8 cellular contexts compared by ENCODE assay signal in the genomic region with DNA sequence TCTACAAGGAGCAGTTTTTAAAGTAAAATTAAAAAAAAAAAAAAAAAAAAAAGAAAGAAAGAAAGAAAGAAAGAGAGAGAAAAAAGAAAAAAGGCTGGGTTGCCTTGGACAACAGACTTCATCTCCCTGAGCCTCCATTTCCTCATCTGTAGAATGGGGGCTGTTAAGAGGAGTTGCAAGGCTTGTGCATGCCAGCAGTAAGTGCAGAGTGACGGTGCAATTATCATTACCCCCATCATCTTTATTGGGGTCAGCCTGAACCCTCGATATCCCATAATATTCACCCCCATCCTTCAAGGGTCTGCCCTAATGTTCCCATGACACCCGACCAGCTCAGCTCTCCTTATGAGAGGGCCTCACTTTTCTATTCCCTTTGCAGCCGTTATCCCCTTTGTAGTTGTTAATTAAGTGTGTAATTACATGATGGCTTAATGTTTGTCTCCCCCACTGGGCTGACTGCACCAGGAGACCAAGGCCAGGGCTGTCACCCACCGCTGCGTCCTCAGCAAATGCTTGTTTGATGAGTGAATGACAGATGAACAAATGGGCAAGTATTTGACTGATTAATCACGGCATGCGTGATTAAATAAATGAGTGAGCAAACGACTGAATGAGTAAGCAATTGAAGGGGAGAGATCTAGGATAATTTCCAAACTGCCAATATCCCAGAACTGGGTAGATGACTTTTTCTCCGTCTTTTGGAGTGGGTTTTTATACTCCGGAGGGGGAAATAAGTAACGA. TPM values are rescaled to one million over a fixed set of nuclear protein-coding genes. Genes with fewer than 3 reads are reported as not detected.
DNase-seq lines count a peak whose midpoint lies in the region; ATAC-seq and TF ChIP-seq lines count a peak whose summit lies in the region.

No MANE protein-coding gene starts in this region.

- peak overlapping the region; percentile 78 for H3K4me3 Mint-ChIP-seq in activated naive CD4-positive, alpha-beta T cell treated with anti-CD3 and anti-CD28 coated beads, Interleukin-2, amount 10 ng/mL, durations not matched to agents 7 days and 5 days

- H4K8ac ChIP-seq in IMR-90 (ENCODE audit: low read depth in 2 of 2, low read length in 2 of 2), result peak overlapping the region; percentile 17 to 37; a peak in 3 of 4 replicates

- ATAC-seq in GM18502 (IDR thresholded peaks at IDR 0.05; ENCODE audit: poor library complexity, unreplicated experiment), result peak; percentile 9
- ATAC-seq in IMR-90 (ENCODE audit: low read depth), result peak; percentile 3; the same call in 1 of the 2 replicates
- ATAC-seq in HG03108 (IDR thresholded peaks at IDR 0.05; ENCODE audit: unreplicated experiment), result no peak

- H3K9me3 Mint-ChIP-seq in activated naive CD4-positive, alpha-beta T cell treated with anti-CD3 and anti-CD28 coated beads, Interleukin-2, amount 10 ng/mL, durations not matched to agents 7 days and 5 days, result no peaks in the 10 kb centered on the region

- CTCF ChIA-PET in IMR-90 (lab: Yijun Ruan, JAX), result interaction anchor here (0.8 to 2.4 kb wide), 14 partner anchors 8 to 277 kb away, joined by 3 to 87 read pairs (median 4); no protein-coding TSS in a partner anchor
- CTCF ChIA-PET in activated naive CD4-positive, alpha-beta T cell treated with anti-CD3 and anti-CD28 coated beads, Interleukin-2, amount 10 ng/mL, durations not matched to agents 7 days and 5 days (lab: Charles Lee), result interaction anchor here (0.9 to 7.5 kb wide), 19 partner anchors 8 to 164 kb away, joined by 3 to 229 read pairs (median 7); a partner anchor contains a TSS

- peak overlapping the region; percentile 77 for H3K4me2 ChIP-seq in IMR-90 (ENCODE audit: low read depth, low read length)

- H3K56ac ChIP-seq in IMR-90 (ENCODE audit: extremely low read depth, insufficient read depth, low read length), result peak overlapping the region; percentile 85; the same call in 1 of the 2 replicates

- H3K9me3 ChIP-seq in IMR-90 (ENCODE audit: control insufficient read depth, insufficient read depth, low read length) (no peaks in the 10 kb centered on the region), iPS-18c (ENCODE audit: control insufficient read depth, insufficient read depth, low read length) (no peaks in the 10 kb centered on the region)

- peak overlapping the region; percentile 47 for H3K23ac ChIP-seq in IMR-90 (ENCODE audit: low read depth, low read length)

- H2BK120ac ChIP-seq in IMR-90 (ENCODE audit: low read depth, low read length), result peak overlapping the region; percentile 25

- POLR2A ChIA-PET in IMR-90 (lab: Charles Lee; ENCODE audit: unreplicated experiment), result no interaction called here

- no peaks in the 10 kb centered on the region; the same call in 1 of the 2 replicates for H4K20me1 ChIP-seq in IMR-90 (ENCODE audit: insufficient read depth, low read length)

- peaks cover 56% of the 10 kb centered on the region for H3K27me3 Mint-ChIP-seq in activated naive CD4-positive, alpha-beta T cell treated with anti-CD3 and anti-CD28 coated beads, Interleukin-2, amount 10 ng/mL, durations not matched to agents 7 days and 5 days

- H3K36me3 ChIP-seq in IMR-90 (ENCODE audit: control insufficient read depth, insufficient read depth, low read length), result no peaks in the 10 kb centered on the region

- peak overlapping the region; percentile 97 for H3K27ac Mint-ChIP-seq in activated naive CD4-positive, alpha-beta T cell treated with anti-CD3 and anti-CD28 coated beads, Interleukin-2, amount 10 ng/mL, durations not matched to agents 7 days and 5 days

- H2BK20ac ChIP-seq in IMR-90 (ENCODE audit: low read depth, low read length), result peak overlapping the region; percentile 30; the same call in 1 of the 2 replicates

- H2AFZ ChIP-seq in IMR-90 (replicated peaks; ENCODE audit: low read length, poor library complexity), result peak overlapping the region; percentile 82

- H3K36me3 Mint-ChIP-seq in activated naive CD4-positive, alpha-beta T cell treated with anti-CD3 and anti-CD28 coated beads, Interleukin-2, amount 10 ng/mL, durations not matched to agents 7 days and 5 days, result no peaks in the 10 kb centered on the region

- no peak overlapping the region; the same call in 1 of the 2 replicates for H3K27ac ChIP-seq in IMR-90 (ENCODE audit: insufficient read depth, low read length)

- no peak overlapping the region for H4K91ac ChIP-seq in IMR-90 (ENCODE audit: insufficient read depth, low read depth, low read length)

- TF ChIP-seq POLR2A in IMR-90 (IDR thresholded peaks at IDR 0.05; ENCODE audit: low read depth, low read length), result no peak

- H3K4me3 ChIP-seq in IMR-90 (ENCODE audit: insufficient read depth, low read depth, low read length) (peak overlapping the region; percentile 49; the same call in 1 of the 2 replicates), iPS-18c (ENCODE audit: insufficient read depth, low read depth, low read length) (peak overlapping the region; percentile 46)

- no peak overlapping the region for H2AK9ac ChIP-seq in IMR-90 (replicated peaks; ENCODE audit: low read depth, low read length, poor library complexity)

- peaks cover 0 to 21% of the 10 kb centered on the region in 2 experiments; a peak in 3 of 4 replicates for H3K79me1 ChIP-seq in IMR-90 (ENCODE audit: low read depth in 1 of 2, low read length in 2 of 2)

- peaks cover 40% of the 10 kb centered on the region for H3K4me1 Mint-ChIP-seq in activated naive CD4-positive, alpha-beta T cell treated with anti-CD3 and anti-CD28 coated beads, Interleukin-2, amount 10 ng/mL, durations not matched to agents 7 days and 5 days

- no peaks in the 10 kb centered on the region for H3K27me3 ChIP-seq in IMR-90 (ENCODE audit: control insufficient read depth, insufficient read depth, low read length)

- peak overlapping the region; percentile 30; the same call in 1 of the 2 replicates for H2AK5ac ChIP-seq in IMR-90 (ENCODE audit: low read depth, low read length)

- in situ Hi-C loops in IMR-90 (cut with MboI; ENCODE audit: low sequenced_read_pairs), result loop anchor here (5.0 kb wide), 1 partner anchor 36 kb away; no protein-coding TSS in a partner anchor

- dilution Hi-C loops in IMR-90 (cut with HindIII; ENCODE audit: low sequenced_read_pairs, unreplicated experiment), result no loop called here

- H4K5ac ChIP-seq in IMR-90 (ENCODE audit: low read depth, low read length), result no peak overlapping the region

- no peak overlapping the region for H3K18ac ChIP-seq in IMR-90 (ENCODE audit: low read depth, low read length)

- no peak for TF ChIP-seq CTCF in IMR-90 (conservative IDR thresholded peaks at IDR 0.05; ENCODE audit: low read depth, low read length)

- intact Hi-C loops in IMR-90 (cut with micrococcal nuclease), result loop anchor here (1.0 kb wide), 3 partner anchors 35 to 51 kb away; no protein-coding TSS in a partner anchor

- no TSS peak for BruUV-seq in IMR-90 (replicated peaks; lab: Mats Ljungman, UMichigan)

- DNase-seq in IMR-90, result no peak
- DNase-seq in activated naive CD4-positive, alpha-beta T cell treated with anti-CD3 and anti-CD28 coated beads, Interleukin-2, amount 10 ng/mL, durations not matched to agents 7 days and 5 days, result peak; percentile 39
- peak; percentile 45 for DNase-seq in stimulated activated naive CD4-positive, alpha-beta T cell treated with Interleukin-2 at 50 U/mL for 16 hours (lab: John Stamatoyannopoulos, UW)
- DNase-seq in AG08396 (ENCODE audit: low spot score), result no peak
- DNase-seq in DMS153 (lab: John Stamatoyannopoulos, UW), result no peak

- no peaks in the 10 kb centered on the region for H3K9me1 ChIP-seq in IMR-90 (ENCODE audit: insufficient read depth, low read length)

- peak overlapping the region; percentile 12; the same call in 1 of the 2 replicates for H3K9ac ChIP-seq in IMR-90 (ENCODE audit: low read depth, low read length)

- 0% methylated on average over 4 of the region's 12 CpGs; no CpG with 5 or more reads in 1 of the 2 experiments for WGBS in IMR-90 (ENCODE audit: extremely low coverage in 2 of 2, insufficient read length in 1 of 2), 2 experiments

- H3K4ac ChIP-seq in IMR-90 (ENCODE audit: low read depth, low read length), result peak overlapping the region; percentile 71

- peak overlapping the region; percentile 97 for H2BK5ac ChIP-seq in IMR-90 (ENCODE audit: low read depth, low read length, poor library complexity, severe bottlenecking)

- peak overlapping the region; percentile 0; the same call in 1 of the 3 replicates for H2BK15ac ChIP-seq in IMR-90 (ENCODE audit: low read depth, low read length)

- H3K14ac ChIP-seq in IMR-90 (replicated peaks; ENCODE audit: low read depth, low read length), result peak overlapping the region; percentile 47

- peaks cover 6% of the 10 kb centered on the region for H3K4me1 ChIP-seq in IMR-90 (ENCODE audit: control insufficient read depth, insufficient read depth, low read length)

- no peak for TF ChIP-seq RAD21 in IMR-90 (IDR thresholded peaks at IDR 0.05; ENCODE audit: low read length)

TF ChIP-seq in IMR-90, 13 proteins besides CTCF, POLR2A, EP300 and RAD21:
- TF ChIP-seq BHLHE40 (IDR thresholded peaks at IDR 0.05; ENCODE audit: low read depth, low read length) (no peak), CHD1 (IDR thresholded peaks at IDR 0.05; ENCODE audit: low read depth, low read length) (no peak), FOS (IDR thresholded peaks at IDR 0.05; ENCODE audit: low read depth, low read length) (peak; percentile 60; the same call in 1 of the 2 replicates), MAFK (IDR thresholded peaks at IDR 0.05; ENCODE audit: low read depth, low read length) (no peak)

RNA-seq across cellular contexts. Expression of a gene that starts 10.1 kb away (rescaled TPM):
- total RNA-seq in IMR-90 (2012; rRNA removed), result 11.1 and 31.9 TPM in 2 replicates
- 15.6 and 60.1 TPM in 2 replicates for polyA plus RNA-seq in IMR-90 (2012; rRNA removed)
- 52.4 and 90.3 TPM in 2 replicates for polyA plus RNA-seq in IMR-90 (2012; cell fraction: cytosol; rRNA removed)
- polyA plus RNA-seq in IMR-90 (2012; cell fraction: nucleus; rRNA removed; ENCODE audit: low replicate concordance), result 982 and 1,348 TPM in 2 replicates

RNA-seq across cellular contexts. Expression of a gene that starts 19.0 kb away (rescaled TPM):
- total RNA-seq in IMR-90 (2012; rRNA removed), result 5.3 and 5.7 TPM in 2 replicates
- polyA plus RNA-seq in IMR-90 (2012; rRNA removed), result 17.4 and 19.4 TPM in 2 replicates
- 16.9 and 38.3 TPM in 2 replicates for polyA plus RNA-seq in IMR-90 (2012; cell fraction: cytosol; rRNA removed)
- 11.9 and 20.0 TPM in 2 replicates for polyA plus RNA-seq in IMR-90 (2012; cell fraction: nucleus; rRNA removed; ENCODE audit: low replicate concordance)

RNA-seq across cellular contexts. Expression of a gene that starts 20.4 kb away (rescaled TPM):
- 0.56 and 0.90 TPM in 2 replicates for total RNA-seq in IMR-90 (2012; rRNA removed)
- 1.6 TPM in 2 replicates for polyA plus RNA-seq in IMR-90 (2012; rRNA removed)
- polyA plus RNA-seq in IMR-90 (2012; cell fraction: cytosol; rRNA removed), result 2.0 and 2.9 TPM in 2 replicates
- 3.4 and 4.5 TPM in 2 replicates for polyA plus RNA-seq in IMR-90 (2012; cell fraction: nucleus; rRNA removed; ENCODE audit: low replicate concordance)

RNA-seq across cellular contexts. Expression of a gene that starts 29.4 kb away (rescaled TPM):
- 61.1 and 66.9 TPM in 2 replicates for total RNA-seq in IMR-90 (2012; rRNA removed)
- 88.8 and 126 TPM in 2 replicates for polyA plus RNA-seq in IMR-90 (2012; rRNA removed)
- 92.1 and 92.3 TPM in 2 replicates for polyA plus RNA-seq in IMR-90 (2012; cell fraction: cytosol; rRNA removed)
- polyA plus RNA-seq in IMR-90 (2012; cell fraction: nucleus; rRNA removed; ENCODE audit: low replicate concordance), result 91.0 and 119 TPM in 2 replicates

RNA-seq across cellular contexts. Expression of a gene that starts 54.2 kb away (rescaled TPM):
- total RNA-seq in IMR-90 (2012; rRNA removed), result 76.9 and 84.2 TPM in 2 replicates
- polyA plus RNA-seq in IMR-90 (2012; rRNA removed), result 132 and 153 TPM in 2 replicates
- polyA plus RNA-seq in IMR-90 (2012; cell fraction: cytosol; rRNA removed), result 113 and 118 TPM in 2 replicates
- 152 and 183 TPM in 2 replicates for polyA plus RNA-seq in IMR-90 (2012; cell fraction: nucleus; rRNA removed; ENCODE audit: low replicate concordance)

Comparison
In these comparisons a context has a peak if more than half of its experiments do, and no peak if none do; other contexts are left out.
1. DNase-seq: peak in activated naive CD4-positive, alpha-beta T cell treated with anti-CD3 and anti-CD28 coated beads, Interleukin-2, amount 10 ng/mL, durations not matched to agents 7 days and 5 days (single experiment) and stimulated activated naive CD4-positive, alpha-beta T cell treated with Interleukin-2 at 50 U/mL for 16 hours (single experiment); none in IMR-90 (single experiment), AG08396 (single experiment) and DMS153 (single experiment).